In genomic region chr20:54708229-54708628, GRCh38 we compare ENCODE assay signal across 28 cellular contexts.
"Had no signal": no experiment of that assay in that cellular context is flagged by ENCODE, and none has a peak within 500 bp of the region (broad histone marks: within the 10 kb centered on the region; RNA-seq: fewer than 3 reads in every experiment).

No MANE protein-coding gene starts in this region.

- ATAC-seq: effector memory CD8-positive, alpha-beta T cell; esophagus mucosa; foreskin keratinocyte; gastrocnemius medialis; gastroesophageal sphincter; heart left ventricle; heart right ventricle had no signal

- FAIRE-seq: colon, endometrium, endothelial cell of umbilical vein, frontal cortex had no signal

- DNase-seq: colonic mucosa; cortex of kidney; dermis blood vessel endothelial cell; dorsolateral prefrontal cortex; effector CD4-positive, alpha-beta T cell; effector CD8-positive, alpha-beta T cell; effector memory CD4-positive, alpha-beta T cell; effector memory CD8-positive, alpha-beta T cell; endodermal cell; erythroblast; esophagus squamous epithelium; foreskin fibroblast; foreskin keratinocyte; foreskin melanocyte; gastrocnemius medialis; glutamatergic neuron; head of caudate nucleus; heart left ventricle; heart right ventricle had no signal

- H3K9me3 ChIP-seq: colonic mucosa, esophagus muscularis mucosa, esophagus squamous epithelium, gastrocnemius medialis, gastroesophageal sphincter had no signal

- H3K4me3 ChIP-seq: colonic mucosa, coronary artery, dorsolateral prefrontal cortex, esophagus muscularis mucosa, esophagus squamous epithelium, gastrocnemius medialis, gastroesophageal sphincter, heart left ventricle, heart right ventricle had no signal

- H3K4me1 ChIP-seq: colonic mucosa, esophagus muscularis mucosa, esophagus squamous epithelium, foreskin keratinocyte, gastrocnemius medialis, gastroesophageal sphincter, heart left ventricle, heart right ventricle had no signal

- H3K36me3 ChIP-seq: colonic mucosa, esophagus muscularis mucosa, esophagus squamous epithelium, gastrocnemius medialis, gastroesophageal sphincter, heart left ventricle, heart right ventricle had no signal

- H3K27ac ChIP-seq: colonic mucosa, coronary artery, dorsolateral prefrontal cortex, epithelial cell of prostate, esophagus muscularis mucosa, esophagus squamous epithelium, foreskin keratinocyte, gastrocnemius medialis, gastroesophageal sphincter, heart left ventricle, heart right ventricle had no signal

- H3K27me3 ChIP-seq: colonic mucosa, esophagus muscularis mucosa, esophagus squamous epithelium, foreskin keratinocyte, gastrocnemius medialis had no signal
